In the genomic region with DNA sequence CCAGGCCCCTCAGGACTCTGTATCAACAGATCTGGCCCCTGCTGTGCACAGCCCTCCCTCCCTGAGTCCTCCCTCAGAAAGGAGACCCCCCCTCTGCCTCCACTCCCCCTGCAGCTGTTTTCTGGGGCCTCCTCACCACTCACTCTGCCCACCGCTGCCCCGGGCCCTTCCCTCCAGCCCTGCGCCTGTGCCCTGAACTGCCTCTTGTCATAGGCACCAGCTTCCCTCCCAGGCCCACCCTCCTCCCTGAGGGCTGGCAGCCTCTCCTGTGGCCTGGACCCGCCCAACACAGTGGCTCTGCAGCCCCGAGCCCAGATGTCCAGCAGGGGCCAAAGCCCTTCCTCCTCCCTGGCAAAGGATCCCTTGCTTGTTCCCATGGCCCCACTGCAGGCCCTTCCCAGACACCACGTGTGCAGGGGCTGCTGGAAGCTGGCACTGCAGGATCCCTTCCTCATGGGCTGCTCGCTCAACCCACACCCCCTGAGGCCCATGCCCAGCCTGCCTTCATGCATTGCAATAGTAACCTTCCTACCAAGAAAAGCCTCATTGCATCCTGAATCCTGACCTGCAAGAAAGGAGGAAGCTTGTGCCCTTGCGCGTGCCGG, we compare ENCODE assay signal across 14 cellular contexts. TPM values are rescaled to one million over a fixed set of nuclear protein-coding genes. Genes with fewer than 3 reads are reported as not detected.
DNase-seq lines count a peak whose midpoint lies in the region; ATAC-seq and TF ChIP-seq lines count a peak whose summit lies in the region.
"Had no signal": no experiment of that assay in that cellular context is flagged by ENCODE, and none has a peak within 500 bp of the region (broad histone marks: within the 10 kb centered on the region; RNA-seq: fewer than 3 reads in every experiment).

No MANE protein-coding gene starts in this region.

- TF ChIP-seq EP300 in esophagus muscularis mucosa (IDR thresholded peaks at IDR 0.05), result no peak

- ATAC-seq in psoas muscle, result peak in 3 of 4 donors; percentile 2 to 12 (median 7)
- no peak for ATAC-seq in GM19324 (IDR thresholded peaks at IDR 0.05; ENCODE audit: low FRiP score, unreplicated experiment)

- 59 to 68% (median 63%) methylated on average over 10 of the region's 10 CpGs for WGBS in psoas muscle, 3 donors
- 80% methylated on average over 10 of the region's 10 CpGs for WGBS in esophagus muscularis mucosa

- H3K79me2 ChIP-seq in Karpas-422 (ENCODE audit: low read length), result peaks cover 18% of the 10 kb centered on the region

- peak overlapping the region; percentile 82 for H3K4me3 Mint-ChIP-seq in T-helper 2 cell treated with Interferon-gamma antibody and Interleukin-4, amounts not matched to agents 5 μg/mL and 100 μg/mL, for 36 hours
- H3K4me3 Mint-ChIP-seq in brain, result peak overlapping the region in 4 of 5 experiments; percentile 78 to 86 (median 80)

- H3K27ac ChIP-seq in Karpas-422 (ENCODE audit: low read length) (no peak overlapping the region), psoas muscle (peak overlapping the region; percentile 98), esophagus muscularis mucosa (replicated peaks in 1 of 4) (no peak overlapping the region)

- no peaks in the 10 kb centered on the region for H3K36me3 ChIP-seq in Karpas-422 (ENCODE audit: insufficient read depth, low read length)
- peaks cover 0 to 25% of the 10 kb centered on the region in 2 donors for H3K36me3 ChIP-seq in psoas muscle (ENCODE audit: insufficient read depth in 1 of 2, low read depth in 1 of 2)
- H3K36me3 ChIP-seq in esophagus muscularis mucosa, result peaks cover 14 to 49% (median 39%) of the 10 kb centered on the region in 4 donors

- TF ChIP-seq POLR2A in esophagus muscularis mucosa (IDR thresholded peaks at IDR 0.05; ENCODE audit: low read depth), result no peak

- peaks cover 8% of the 10 kb centered on the region for H3K36me3 Mint-ChIP-seq in T-helper 2 cell treated with Interferon-gamma antibody and Interleukin-4, amounts not matched to agents 5 μg/mL and 100 μg/mL, for 36 hours (ENCODE audit: low read depth)
- H3K36me3 Mint-ChIP-seq in brain, result peaks cover 7% of the 10 kb centered on the region

- H3K27me3 ChIP-seq in Karpas-422 (ENCODE audit: low read length) (no peaks in the 10 kb centered on the region), psoas muscle (ENCODE audit: insufficient read depth in 3 of 3, low read length in 2 of 3) (no peaks in the 10 kb centered on the region), esophagus muscularis mucosa (no peaks in the 10 kb centered on the region)

- TF ChIP-seq CTCF in brain (conservative IDR thresholded peaks at IDR 0.05) (no peak), psoas muscle (IDR thresholded peaks at IDR 0.05) (no peak), esophagus muscularis mucosa (IDR thresholded peaks at IDR 0.05) (no peak)

- peak overlapping the region; percentile 60 for H3K27ac Mint-ChIP-seq in T-helper 2 cell treated with Interferon-gamma antibody and Interleukin-4, amounts not matched to agents 5 μg/mL and 100 μg/mL, for 36 hours
- H3K27ac Mint-ChIP-seq in brain, result peak overlapping the region in 1 of 5 experiments; percentile 38

- no peaks in the 10 kb centered on the region for H3K9me3 ChIP-seq in Karpas-422 (ENCODE audit: low read length)
- no peaks in the 10 kb centered on the region for H3K9me3 ChIP-seq in psoas muscle
- no peaks in the 10 kb centered on the region for H3K9me3 ChIP-seq in esophagus muscularis mucosa

- no peaks in the 10 kb centered on the region for H3K9me2 ChIP-seq in Karpas-422 (replicated peaks; ENCODE audit: insufficient read depth, low read length)

- no peak overlapping the region for H2AFZ ChIP-seq in Karpas-422 (ENCODE audit: low read length)

- H3K4me3 ChIP-seq in Karpas-422 (ENCODE audit: low read length) (no peak overlapping the region; the same call in 1 of the 2 replicates), psoas muscle (peak overlapping the region; percentile 73), esophagus muscularis mucosa (no peak overlapping the region)

- H3K4me1 ChIP-seq in Karpas-422 (ENCODE audit: low read length), result peaks cover 14% of the 10 kb centered on the region
- peaks cover 10% of the 10 kb centered on the region for H3K4me1 ChIP-seq in psoas muscle
- peaks cover 16 to 34% (median 27%) of the 10 kb centered on the region in 4 donors for H3K4me1 ChIP-seq in esophagus muscularis mucosa

- H4K20me1 ChIP-seq in Karpas-422 (ENCODE audit: insufficient read depth, low read depth, low read length), result peaks cover 5% of the 10 kb centered on the region; the same call in 1 of the 2 replicates

- no peaks in the 10 kb centered on the region for H3K9me3 Mint-ChIP-seq in T-helper 2 cell treated with Interferon-gamma antibody and Interleukin-4, amounts not matched to agents 5 μg/mL and 100 μg/mL, for 36 hours
- H3K9me3 Mint-ChIP-seq in brain, result no peaks in the 10 kb centered on the region
- H3K9me3 Mint-ChIP-seq: activated B cell treated with CpG ODN at 0.5 μM for 24 hours had no signal

- H3K9ac ChIP-seq in Karpas-422 (ENCODE audit: low read length), result no peak overlapping the region

- H3K27me3 Mint-ChIP-seq in T-helper 2 cell treated with Interferon-gamma antibody and Interleukin-4, amounts not matched to agents 5 μg/mL and 100 μg/mL, for 36 hours (ENCODE audit: low read depth), result no peaks in the 10 kb centered on the region
- no peaks in the 10 kb centered on the region for H3K27me3 Mint-ChIP-seq in brain
- H3K27me3 Mint-ChIP-seq: activated B cell treated with CpG ODN at 0.5 μM for 24 hours had no signal

- intact Hi-C loops in psoas muscle (cut with DNase I), result loop anchor here (5.0 kb wide), 2 partner anchors 35 to 330 kb away; partner anchors contain the start of genes MAPK8IP3 (in 1 of the 2) and UNKL (in 1 of the 2)
- intact Hi-C loops in esophagus muscularis mucosa (cut with DNase I), result no loop called here

- H3K4me1 Mint-ChIP-seq in T-helper 2 cell treated with Interferon-gamma antibody and Interleukin-4, amounts not matched to agents 5 μg/mL and 100 μg/mL, for 36 hours (ENCODE audit: low read depth), result peaks cover 8% of the 10 kb centered on the region
- H3K4me1 Mint-ChIP-seq in brain, result peaks cover 16% of the 10 kb centered on the region

- peak overlapping the region; percentile 73 for H3K4me2 ChIP-seq in Karpas-422 (ENCODE audit: low read depth, low read length, poor library complexity, severe bottlenecking)

- no peak for DNase-seq in T-helper 2 cell treated with Interferon-gamma antibody and Interleukin-4, amounts not matched to agents 5 μg/mL and 100 μg/mL, for 36 hours (ENCODE audit: low spot score)
- DNase-seq in T-helper 2 cell (no peak), Karpas-422 (peak; percentile 35), psoas muscle (no peak), esophagus muscularis mucosa (ENCODE audit: extremely low spot score) (no peak), GM03348 (ENCODE audit: low spot score) (no peak)
- DNase-seq: activated B cell treated with CpG ODN at 0.5 μM for 24 hours; effector CD4-positive, alpha-beta T cell; EL; glutamatergic neuron; Kasumi-1; RPMI8226 had no signal

RNA-seq across cellular contexts. Expression of gene GNPTG, which starts 25.8 kb away (rescaled TPM):
- 19.6 and 39.1 TPM in 2 replicates for total RNA-seq in Karpas-422 (2014; rRNA removed; shearing (Covaris generic); ENCODE audit: low replicate concordance)
- polyA plus RNA-seq in brain (ENCODE audit: insufficient read depth, low read depth, low replicate concordance) (82.2 TPM), psoas muscle (10 to 100 TPM; 29.5 to 31.2 (median 30.7) TPM)
- total RNA-seq in psoas muscle (10 to 100 TPM; 27.9 to 36.6 (median 32.5) TPM), esophagus muscularis mucosa (10 to 100 TPM; 54.4 to 70.5 (median 61.1) TPM)

RNA-seq across cellular contexts. Expression of gene TSR3, which starts 25.8 kb away (rescaled TPM):
- 20.1 and 70.0 TPM in 2 replicates for total RNA-seq in Karpas-422 (2014; rRNA removed; shearing (Covaris generic); ENCODE audit: low replicate concordance)
- polyA plus RNA-seq in brain (ENCODE audit: insufficient read depth, low read depth, low replicate concordance) (81.3 TPM), psoas muscle (100 to 1,000 TPM in 2 of 3 donors, 10 to 100 TPM in 1; 55.1 to 109 (median 107) TPM)
- total RNA-seq in psoas muscle (10 to 100 TPM; 40.0 to 55.3 (median 43.2) TPM), esophagus muscularis mucosa (100 to 1,000 TPM in 3 of 4 donors, 10 to 100 TPM in 1; 78.2 to 112 (median 106) TPM)

RNA-seq across cellular contexts. Expression of gene UNKL, which starts 37.0 kb away (rescaled TPM):
- total RNA-seq in Karpas-422 (2014; rRNA removed; shearing (Covaris generic); ENCODE audit: low replicate concordance), result 9.8 and 20.8 TPM in 2 replicates
- polyA plus RNA-seq in brain (ENCODE audit: insufficient read depth, low read depth, low replicate concordance) (13.3 TPM), psoas muscle (10 to 100 TPM; 17.3 to 58.7 (median 19.2) TPM)
- total RNA-seq in psoas muscle (10 to 100 TPM; 21.9 to 41.0 (median 34.2) TPM), esophagus muscularis mucosa (10 to 100 TPM in 3 of 4 donors, 1 to 10 TPM in 1; 9.3 to 23.7 (median 16.5) TPM)

RNA-seq across cellular contexts. Expression of gene UQCC4, which starts 43.0 kb away (rescaled TPM):
- total RNA-seq in Karpas-422 (2014; rRNA removed; shearing (Covaris generic); ENCODE audit: low replicate concordance), result 19.0 and 22.2 TPM in 2 replicates
- polyA plus RNA-seq in brain (ENCODE audit: insufficient read depth, low read depth, low replicate concordance), result 21.4 TPM
- total RNA-seq in psoas muscle, result 10 to 100 TPM; 11.7 to 22.8 (median 19.4) TPM
- 10 to 100 TPM; 27.1 to 66.5 (median 63.7) TPM for polyA plus RNA-seq in psoas muscle
- 10 to 100 TPM; 12.6 to 17.1 (median 14.7) TPM for total RNA-seq in esophagus muscularis mucosa

RNA-seq across cellular contexts. Expression of gene BAIAP3, which starts 44.1 kb away (rescaled TPM):
- total RNA-seq in Karpas-422 (2014; rRNA removed; shearing (Covaris generic); ENCODE audit: low replicate concordance), result 0.18 TPM in 1 of 2 replicates, not detected in the other
- polyA plus RNA-seq in brain (ENCODE audit: insufficient read depth, low read depth, low replicate concordance) (42.8 TPM), psoas muscle (1 to 10 TPM in 1 of 3 donors, under 1 TPM in 2; 0.62 to 1.1 (median 0.79) TPM)
- total RNA-seq in psoas muscle (1 to 10 TPM in 3 of 4 donors, under 1 TPM in 1; 0.38 to 3.5 (median 1.9) TPM), esophagus muscularis mucosa (1 to 10 TPM; 1.3 to 4.2 (median 2.3) TPM)
